In the genomic region with DNA sequence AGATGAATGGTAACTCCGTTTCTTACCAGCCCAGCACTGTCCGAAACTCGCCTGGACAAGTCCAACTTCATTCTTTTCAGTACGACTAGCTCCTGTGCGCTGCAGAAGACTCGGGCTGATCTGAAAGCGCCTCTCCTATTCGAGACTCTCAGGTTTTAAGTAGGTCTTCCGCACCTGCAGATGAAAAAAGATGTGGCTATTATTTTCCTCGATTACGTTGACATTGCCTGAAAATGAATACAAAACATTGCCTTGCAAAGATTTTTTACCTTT, we compare ENCODE assay signal across 1 cellular context.
TF ChIP-seq lines count a peak whose summit lies in the region.

No MANE protein-coding gene starts in this region.

TF ChIP-seq in WTC11, 78 proteins besides CTCF, POLR2A, EP300 and RAD21 (continued from another document):
- TF ChIP-seq, protein P1, sequence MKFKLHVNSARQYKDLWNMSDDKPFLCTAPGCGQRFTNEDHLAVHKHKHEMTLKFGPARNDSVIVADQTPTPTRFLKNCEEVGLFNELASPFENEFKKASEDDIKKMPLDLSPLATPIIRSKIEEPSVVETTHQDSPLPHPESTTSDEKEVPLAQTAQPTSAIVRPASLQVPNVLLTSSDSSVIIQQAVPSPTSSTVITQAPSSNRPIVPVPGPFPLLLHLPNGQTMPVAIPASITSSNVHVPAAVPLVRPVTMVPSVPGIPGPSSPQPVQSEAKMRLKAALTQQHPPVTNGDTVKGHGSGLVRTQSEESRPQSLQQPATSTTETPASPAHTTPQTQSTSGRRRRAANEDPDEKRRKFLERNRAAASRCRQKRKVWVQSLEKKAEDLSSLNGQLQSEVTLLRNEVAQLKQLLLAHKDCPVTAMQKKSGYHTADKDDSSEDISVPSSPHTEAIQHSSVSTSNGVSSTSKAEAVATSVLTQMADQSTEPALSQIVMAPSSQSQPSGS (CRISPR knock-in tag; IDR thresholded peaks at IDR 0.05; ENCODE audit: borderline replicate concordance, low read depth), result no peak
